ENCODE assay signal across 8 cellular contexts in the genomic region with DNA sequence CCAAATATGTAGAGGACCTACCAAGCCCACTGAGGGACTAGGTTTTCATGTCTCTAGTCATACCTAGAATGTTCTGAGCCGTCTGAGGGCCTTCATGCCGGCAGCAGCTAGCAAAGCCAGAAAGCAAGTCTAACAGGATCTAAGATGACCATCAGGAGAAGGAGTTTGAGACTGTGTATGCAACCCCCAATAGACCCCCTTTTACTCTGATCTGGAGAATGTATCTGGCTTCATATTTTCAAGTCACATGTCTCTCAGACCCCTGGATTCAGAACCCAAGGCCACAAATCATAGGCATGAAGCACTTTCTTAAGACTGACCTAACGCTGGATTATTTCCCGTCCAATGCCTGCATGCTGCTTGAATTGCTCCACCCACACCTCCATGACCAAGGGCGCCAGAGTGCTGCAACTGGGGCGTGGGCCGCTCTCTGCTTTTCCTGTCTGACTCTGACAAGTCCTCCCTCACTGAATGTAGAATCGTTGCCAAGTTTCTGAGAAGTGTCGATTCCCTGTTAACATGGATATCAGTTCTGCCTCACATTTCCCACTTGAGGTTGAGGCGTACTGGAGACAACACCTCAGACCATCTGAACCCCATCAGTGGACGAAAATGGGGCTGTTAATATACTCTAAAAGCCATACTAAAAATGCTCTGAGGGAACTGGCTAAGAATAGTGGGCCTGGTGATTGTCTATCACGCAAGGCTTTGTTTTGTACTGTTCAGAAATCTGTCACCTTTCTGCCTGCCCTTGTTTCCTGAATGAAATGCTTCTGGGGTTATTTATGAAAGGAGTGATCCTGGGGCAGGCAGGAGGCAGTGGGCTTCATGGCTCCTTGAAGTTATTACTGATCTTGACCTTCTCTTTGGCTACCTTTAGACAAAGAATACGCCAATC. TPM values are rescaled to one million over a fixed set of nuclear protein-coding genes. Genes with fewer than 3 reads are reported as not detected.
DNase-seq lines count a peak whose midpoint lies in the region; ATAC-seq and TF ChIP-seq lines count a peak whose summit lies in the region.

No MANE protein-coding gene starts in this region.

- TF ChIP-seq CTCF in foreskin keratinocyte (conservative IDR thresholded peaks at IDR 0.05), result no peak
- TF ChIP-seq CTCF in ascending aorta (IDR thresholded peaks at IDR 0.05), result no peak

- intact Hi-C loops in CD4-positive, alpha-beta memory T cell (cut with micrococcal nuclease), result loop anchor here (2.0 kb wide), 1 partner anchor 25 kb away; a partner anchor contains a TSS
- intact Hi-C loops in left cardiac atrium (cut with DNase I), result loop anchor here in 1 of 2 donors (10.0 kb wide), 2 partner anchors 49 to 129 kb away; a partner anchor contains a TSS
- intact Hi-C loops in ascending aorta (cut with DNase I), result no loop called here

- H3K36me3 ChIP-seq in CD4-positive, alpha-beta memory T cell (ENCODE audit: insufficient read depth, low read length), result peaks cover 12% of the 10 kb centered on the region
- peaks cover 10 to 28% of the 10 kb centered on the region in 2 donors for H3K36me3 ChIP-seq in ascending aorta

- H3K9me3 Mint-ChIP-seq in CD4-positive, alpha-beta memory T cell, result no peaks in the 10 kb centered on the region

- POLR2A ChIA-PET in CD4-positive, alpha-beta memory T cell (lab: Charles Lee; ENCODE audit: partially characterized antibody), result interaction anchor here (1.2 to 2.0 kb wide), 5 partner anchors 11 to 57 kb away, joined by 3 to 9 read pairs (median 6); a partner anchor contains a TSS

- H3K36me3 Mint-ChIP-seq in CD4-positive, alpha-beta memory T cell, result peaks cover 28 to 30% of the 10 kb centered on the region in 2 donors

- DNase-seq in CD4-positive, alpha-beta memory T cell, result peak; percentile 32 to 53 (median 41)
- DNase-seq in activated T-cell treated with anti-CD3 and anti-CD28 coated beads for 24 hours (ENCODE audit: low read depth) (peak; percentile 32), left cardiac atrium (peak; percentile 88), foreskin keratinocyte (no peak), cerebellar cortex (ENCODE audit: low spot score) (no peak), ascending aorta (ENCODE audit: low spot score in 2 of 2) (no peak)
- DNase-seq in stimulated activated CD8-positive, alpha-beta memory T cell treated with anti-CD3 and anti-CD28 coated beads, Interleukin-12 subunit alpha, Interleukin-12 subunit beta, amount 100 ng/mL, for 24 hours (ENCODE audit: extremely low read depth), result peak; percentile 38

- peaks cover 27% of the 10 kb centered on the region for H3K4me1 ChIP-seq in CD4-positive, alpha-beta memory T cell (ENCODE audit: insufficient read depth, low read length)
- H3K4me1 ChIP-seq in foreskin keratinocyte (peaks cover 11% of the 10 kb centered on the region), ascending aorta (no peaks in the 10 kb centered on the region)

- peak overlapping the region; percentile 46 to 81 (median 68) for H3K4me3 Mint-ChIP-seq in CD4-positive, alpha-beta memory T cell

- peak overlapping the region; percentile 75 to 98 (median 93) for H3K27ac Mint-ChIP-seq in CD4-positive, alpha-beta memory T cell

- CTCF ChIA-PET in CD4-positive, alpha-beta memory T cell (lab: Charles Lee; ENCODE audit: partially characterized antibody), result no interaction called here

- H3K9me3 ChIP-seq in CD4-positive, alpha-beta memory T cell (ENCODE audit: control insufficient read depth in 1 of 2, low read length in 2 of 2), result no peaks in the 10 kb centered on the region
- H3K9me3 ChIP-seq in ascending aorta, result no peaks in the 10 kb centered on the region

- H3K27ac ChIP-seq in CD4-positive, alpha-beta memory T cell (ENCODE audit: low read depth, low read length), result peak overlapping the region; percentile 64
- H3K27ac ChIP-seq in foreskin keratinocyte (no peak overlapping the region), ascending aorta (peak overlapping the region in 1 of 2 donors; percentile 40)

- H3K4me1 Mint-ChIP-seq in CD4-positive, alpha-beta memory T cell, result peaks cover 19 to 37% (median 26%) of the 10 kb centered on the region in 4 donors

- H3K4me3 ChIP-seq in CD4-positive, alpha-beta memory T cell (ENCODE audit: low read length in 2 of 2), result no peak overlapping the region
- H3K4me3 ChIP-seq in ascending aorta, result no peak overlapping the region

- peak; percentile 22 for ATAC-seq in HG03159 (IDR thresholded peaks at IDR 0.05; ENCODE audit: unreplicated experiment)
- ATAC-seq in left cardiac atrium, result peak; percentile 86 to 91
- no peak for ATAC-seq in foreskin keratinocyte

- H3K27me3 ChIP-seq in CD4-positive, alpha-beta memory T cell (ENCODE audit: insufficient read depth, low read length), result no peaks in the 10 kb centered on the region
- H3K27me3 ChIP-seq in foreskin keratinocyte, result no peaks in the 10 kb centered on the region
- no peaks in the 10 kb centered on the region for H3K27me3 ChIP-seq in ascending aorta

- no peaks in the 10 kb centered on the region for H3K27me3 Mint-ChIP-seq in CD4-positive, alpha-beta memory T cell

RNA-seq across cellular contexts. Expression of a gene that starts 23.9 kb away (rescaled TPM):
- 100 to 1,000 TPM; 126 to 127 TPM for total RNA-seq in CD4-positive, alpha-beta memory T cell
- 10 to 100 TPM in 1 of 2 donors, 1 to 10 TPM in 1; 8.8 to 20.1 TPM for polyA plus RNA-seq in CD4-positive, alpha-beta memory T cell
- total RNA-seq in left cardiac atrium, result 10 to 100 TPM; 32.1 to 49.0 TPM
- 28.2 and 31.7 TPM in 2 replicates for total RNA-seq in foreskin keratinocyte
- polyA plus RNA-seq in foreskin keratinocyte, result 11.7 and 12.8 TPM in 2 replicates
- total RNA-seq in ascending aorta, result 37.4 TPM

RNA-seq across cellular contexts. Expression of a gene that starts 56.8 kb away (rescaled TPM):
- total RNA-seq in CD4-positive, alpha-beta memory T cell, result 10 to 100 TPM; 14.2 to 14.5 TPM
- 1 to 10 TPM; 1.6 to 5.2 TPM for polyA plus RNA-seq in CD4-positive, alpha-beta memory T cell
- total RNA-seq in left cardiac atrium (10 to 100 TPM; 13.1 to 17.0 TPM), foreskin keratinocyte (21.5 and 23.2 TPM in 2 replicates), ascending aorta (20.1 TPM)
- 7.4 and 8.0 TPM in 2 replicates for polyA plus RNA-seq in foreskin keratinocyte

Comparison
In these comparisons a context has a peak if more than half of its experiments do, and no peak if none do; other contexts are left out.
1. DNase-seq: peak in CD4-positive, alpha-beta memory T cell (5 of 5), activated T-cell treated with anti-CD3 and anti-CD28 coated beads for 24 hours (single experiment), left cardiac atrium (single experiment) and stimulated activated CD8-positive, alpha-beta memory T cell treated with anti-CD3 and anti-CD28 coated beads, Interleukin-12 subunit alpha, Interleukin-12 subunit beta, amount 100 ng/mL, for 24 hours (single experiment); none in foreskin keratinocyte (0 of 2), cerebellar cortex (single experiment) and ascending aorta (0 of 2).